In the genomic region with DNA sequence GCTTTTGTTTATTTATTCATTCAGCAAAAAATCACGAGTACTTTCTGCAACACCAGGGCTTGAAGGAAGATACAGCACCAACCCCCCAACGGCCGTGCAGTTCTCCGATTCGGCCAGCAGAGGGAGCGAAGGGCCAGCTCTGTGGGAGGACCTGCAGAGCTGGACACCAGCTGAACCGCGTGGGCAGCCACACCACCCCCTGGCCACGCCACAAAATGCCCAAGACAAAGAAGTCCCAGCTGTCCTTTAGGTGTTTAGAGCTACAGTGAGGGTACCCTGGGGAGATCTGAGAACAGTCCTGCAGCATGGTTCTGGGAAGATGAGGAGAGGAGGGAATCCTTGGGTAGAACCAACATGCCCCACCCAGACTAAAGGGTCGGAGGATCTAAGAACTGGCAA, we compare ENCODE assay signal across 8 cellular contexts.
DNase-seq lines count a peak whose midpoint lies in the region; ATAC-seq, FAIRE-seq and TF ChIP-seq lines count a peak whose summit lies in the region.

No MANE protein-coding gene starts in this region.

- H3K27me3 Mint-ChIP-seq in naive B cell = peaks cover 0 to 5% (median 3%) of the 10 kb centered on the region in 3 donors

- FAIRE-seq in A549 (lab: Jason Lieb, UNC) = no peak

- ATAC-seq in A549 = peak; percentile 95 to 96
- peak; percentile 87 for ATAC-seq in GM18498 (IDR thresholded peaks at IDR 0.05; ENCODE audit: unreplicated experiment)
- peak; percentile 83 for ATAC-seq in HG03354 (IDR thresholded peaks at IDR 0.05; ENCODE audit: poor library complexity, severe bottlenecking, unreplicated experiment)
- peak; percentile 40 to 75 for ATAC-seq in naive B cell (ENCODE audit: low read depth in 2 of 2)

- WGBS in A549 (ENCODE audit: missing lambda C conversion rate) = 10% methylated on average over 10 of the region's 10 CpGs

- TF ChIP-seq CTCF in A549 (IDR thresholded peaks at IDR 0.05) (peak; percentile 81), epithelial cell of esophagus (IDR thresholded peaks at IDR 0.05; ENCODE audit: insufficient read depth, low read depth, low read length, missing control alignments) (peak; percentile 99)

- peak overlapping the region; percentile 51 for H3K4me2 ChIP-seq in A549

- peak; percentile 91 to 93 for TF ChIP-seq RAD21 in A549 (conservative IDR thresholded peaks at IDR 0.05 in 1 of 2, IDR thresholded peaks at IDR 0.05 in 1 of 2)

- no peaks in the 10 kb centered on the region for H3K36me3 Mint-ChIP-seq in naive B cell

- H3K27ac Mint-ChIP-seq in naive B cell = no peak overlapping the region

- peaks cover 0 to 1% (median 0%) of the 10 kb centered on the region in 7 donors for H3K9me3 Mint-ChIP-seq in naive B cell

- DNase-seq in A549 (ENCODE audit: low read depth in 1 of 2, low spot score in 1 of 2) (peak; percentile 60 to 64), NOMO-1 treated with DMSO at 0.1 percent for 48 hours (lab: John Stamatoyannopoulos, UW; ENCODE audit: unreplicated experiment) (peak; percentile 30), activated T-cell treated with anti-CD3 and anti-CD28 coated beads for 1 hour (ENCODE audit: low read depth) (peak; percentile 73), epithelial cell of esophagus (ENCODE audit: low read depth) (peak; percentile 68), naive B cell (peak; percentile 54)
- peak; percentile 69 for DNase-seq in stimulated activated CD8-positive, alpha-beta memory T cell treated with anti-CD3 and anti-CD28 coated beads, Interleukin-7, amount 100 ng/mL, for 24 hours (ENCODE audit: low read depth)

- no peaks in the 10 kb centered on the region for H3K9me3 ChIP-seq in A549

- TF ChIP-seq EP300 in A549 (IDR thresholded peaks at IDR 0.05) = no peak

- CTCF ChIA-PET in A549 (lab: Yijun Ruan, JAX) = interaction anchor here (0.6 to 5.0 kb wide), 46 partner anchors 9 to 432 kb away, joined by 3 to 50 read pairs (median 4); partner anchors contain the start of gene RELL1

- POLR2A ChIA-PET in A549 (lab: Yijun Ruan, JAX) = interaction anchor here (1.4 kb wide), 1 partner anchor 199 kb away, joined by 4 read pairs; no protein-coding TSS in a partner anchor

- peaks cover 3 to 18% (median 3%) of the 10 kb centered on the region in 3 donors for H3K4me1 Mint-ChIP-seq in naive B cell

- no peak for TF ChIP-seq POLR2A in A549 (IDR thresholded peaks at IDR 0.05; ENCODE audit: low read length)

- H3K4me1 ChIP-seq in A549 = peaks cover 10% of the 10 kb centered on the region; the same call in 1 of the 3 replicates

- peak overlapping the region; percentile 25 to 71; a peak in 2 of 6 replicates for H3K27ac ChIP-seq in A549

- H3K4me3 Mint-ChIP-seq in naive B cell = peak overlapping the region in 1 of 8 donors; percentile 30

- H3K4me3 ChIP-seq in A549 = no peak overlapping the region
- H3K4me3 ChIP-seq in epithelial cell of esophagus (ENCODE audit: low read length) = no peak overlapping the region

TF ChIP-seq in A549, 52 proteins besides CTCF, POLR2A, EP300 and RAD21:
- no peak for TF ChIP-seq ZSCAN20 (CRISPR knock-in tag; IDR thresholded peaks at IDR 0.05)
- TF ChIP-seq HOXB13 (CRISPR knock-in tag; IDR thresholded peaks at IDR 0.05; ENCODE audit: low read depth) = no peak
- TF ChIP-seq CBX8 (IDR thresholded peaks at IDR 0.05) = no peak
- 0 out of 2 replicates have a peak, but pooled peaks have one; percentile 43 for TF ChIP-seq MAX (IDR thresholded peaks at IDR 0.05)
- TF ChIP-seq MYC (IDR thresholded peaks at IDR 0.05; ENCODE audit: borderline replicate concordance, low read length) = 0 out of 2 replicates have a peak, but pooled peaks have one; percentile 40
- TF ChIP-seq RFX5 (IDR thresholded peaks at IDR 0.05) = no peak
- peak; percentile 96 for TF ChIP-seq SMC3 (IDR thresholded peaks at IDR 0.05)
